Comparison of ENCODE assay signal across 9 cellular contexts in the genomic region with DNA sequence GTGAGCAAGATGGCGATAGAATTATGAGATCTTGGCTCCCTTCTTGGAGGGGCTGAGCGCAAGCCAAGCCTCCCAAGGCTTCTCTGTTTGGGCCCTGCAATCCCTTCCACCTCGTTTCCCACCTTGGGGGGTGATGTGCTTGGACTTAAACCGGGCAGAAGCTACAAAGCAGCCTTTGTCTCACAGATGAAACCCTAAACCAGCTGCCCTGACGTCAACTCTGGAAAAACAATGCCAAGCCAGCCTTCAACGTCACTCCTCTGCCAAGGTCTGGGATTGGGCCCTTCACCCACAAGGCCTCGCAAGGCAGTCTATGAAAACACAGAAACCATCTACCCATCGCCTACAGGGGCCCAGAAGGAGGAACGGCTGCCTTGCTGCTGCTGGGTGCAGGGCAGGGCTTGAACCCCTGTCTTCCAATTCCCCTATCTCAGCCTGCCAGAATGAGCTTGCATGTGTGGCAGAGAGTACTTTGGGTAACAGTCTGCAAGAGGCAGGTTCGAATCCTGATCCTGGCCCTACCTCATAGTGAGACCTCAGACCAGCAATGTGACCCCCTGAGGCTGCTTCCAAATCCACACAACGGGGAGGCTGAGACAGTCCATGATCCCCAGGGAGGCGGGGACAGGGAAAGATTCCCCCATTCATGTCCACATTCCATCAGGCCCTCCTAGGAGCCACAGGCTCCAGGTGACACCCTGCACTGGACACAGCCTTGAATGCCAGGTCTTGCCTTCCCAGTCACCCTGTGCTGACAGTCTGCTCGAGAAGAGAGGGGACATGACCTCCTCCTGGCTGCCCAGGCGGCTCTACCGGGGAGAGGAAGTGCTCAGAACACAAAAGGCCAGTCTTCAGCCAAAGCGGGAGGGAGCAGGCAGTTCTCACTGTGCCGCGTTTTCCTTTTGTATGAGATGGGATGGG. TPM values are rescaled to one million over a fixed set of nuclear protein-coding genes. Genes with fewer than 3 reads are reported as not detected.
DNase-seq lines count a peak whose midpoint lies in the region.
"Had no signal": no experiment of that assay in that cellular context is flagged by ENCODE, and none has a peak within 500 bp of the region (broad histone marks: within the 10 kb centered on the region; RNA-seq: fewer than 3 reads in every experiment).

No MANE protein-coding gene starts in this region.

- DNase-seq in Ammon's horn (ENCODE audit: low spot score) (peak; percentile 96), NCI-H2196 (lab: John Stamatoyannopoulos, UW; ENCODE audit: unreplicated experiment) (peak; percentile 70), epidermal melanocyte (ENCODE audit: insufficient read length, low spot score) (peak; percentile 70), middle frontal gyrus (ENCODE audit: extremely low spot score, low spot score) (peak; percentile 78), SK-N-DZ (ENCODE audit: low spot score) (no peak), SKM-1 treated with dmso at 0.1 percent for 144 hours (lab: John Stamatoyannopoulos, UW; ENCODE audit: unreplicated experiment) (no peak)
- DNase-seq in stimulated activated naive CD4-positive, alpha-beta T cell (lab: John Stamatoyannopoulos, UW) = no peak
- no peak for DNase-seq in activated CD4-positive, alpha-beta T cell treated with anti-CD3 and anti-CD28 coated beads, Interleukin-2, amount 50 U/mL, for 4 hours
- DNase-seq: DND-41 had no signal

RNA-seq across cellular contexts. Expression of a gene that starts 15.0 kb away (rescaled TPM):
- polyA plus RNA-seq in SK-N-DZ (2014; cell fraction: cytosol; rRNA removed) = 1.0 and 1.1 TPM in 2 replicates
- polyA plus RNA-seq in SK-N-DZ (2014; cell fraction: nucleus; rRNA removed) = 0.13 and 0.33 TPM in 2 replicates

RNA-seq across cellular contexts. Expression of a gene that starts 39.1 kb away (rescaled TPM):
- polyA plus RNA-seq in SK-N-DZ (2014; cell fraction: cytosol; rRNA removed) = 17.8 and 24.8 TPM in 2 replicates
- polyA plus RNA-seq in SK-N-DZ (2014; cell fraction: nucleus; rRNA removed) = 45.7 and 51.6 TPM in 2 replicates

Comparison
In these comparisons a context has a peak if more than half of its experiments do, and no peak if none do; other contexts are left out.
1. DNase-seq: peak in Ammon's horn (single experiment), NCI-H2196 (single experiment), epidermal melanocyte (single experiment) and middle frontal gyrus (single experiment); none in stimulated activated naive CD4-positive, alpha-beta T cell (0 of 6), SK-N-DZ (single experiment), activated CD4-positive, alpha-beta T cell treated with anti-CD3 and anti-CD28 coated beads, Interleukin-2, amount 50 U/mL, for 4 hours (0 of 2) and SKM-1 treated with dmso at 0.1 percent for 144 hours (single experiment).